In the genomic region with DNA sequence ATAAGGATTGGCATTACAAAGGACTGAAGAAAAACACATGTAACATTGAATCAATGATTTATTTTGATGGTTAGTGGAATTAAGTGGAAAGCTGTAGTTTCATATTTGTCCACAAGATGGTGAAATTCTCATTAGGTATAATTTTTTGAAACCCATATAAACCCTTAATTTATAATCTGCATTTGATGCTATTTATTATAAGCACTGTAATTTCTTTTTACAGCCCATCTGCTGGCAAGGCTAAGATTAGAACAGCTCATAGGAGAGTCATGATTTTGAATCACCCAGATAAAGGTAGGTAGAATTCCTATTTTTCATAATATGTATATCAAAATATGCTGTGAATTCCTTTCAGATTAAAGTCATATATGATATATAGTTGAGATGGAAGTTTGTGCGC, we compare ENCODE assay signal across 8 cellular contexts.
A peak's percentile ranks its signal among the peaks of the same experiment; 100 is the strongest.
DNase-seq lines count a peak whose midpoint lies in the region; ATAC-seq, FAIRE-seq and TF ChIP-seq lines count a peak whose summit lies in the region.

No MANE protein-coding gene starts in this region.

- peaks cover 0 to 14% (median 4%) of the 10 kb centered on the region in 4 donors for H3K4me1 ChIP-seq in transverse colon

- FAIRE-seq in GM19239 (lab: Jason Lieb, UNC) (peak; percentile 72), RCC 7860 (lab: Jason Lieb, UNC) (peak; percentile 30)

- H3K27ac ChIP-seq in transverse colon: no peak overlapping the region

- no peaks in the 10 kb centered on the region for H3K9me3 ChIP-seq in transverse colon

- no peak for TF ChIP-seq EP300 in transverse colon (IDR thresholded peaks at IDR 0.05; ENCODE audit: low read depth)

- H3K4me3 ChIP-seq in transverse colon: no peak overlapping the region

- WGBS in transverse colon (ENCODE audit: low coverage in 1 of 2), 2 donors: 89 to 100% methylated on average over 1 of the region's 1 CpG

- H3K36me3 ChIP-seq in transverse colon: peaks cover 0 to 10% (median 0%) of the 10 kb centered on the region in 4 donors

- no peak for TF ChIP-seq POLR2A in transverse colon (IDR thresholded peaks at IDR 0.05)

- peak; percentile 27 for DNase-seq in ACHN
- DNase-seq in GM19239 (ENCODE audit: insufficient read length, low spot score): no peak
- DNase-seq in RCC 7860 (ENCODE audit: low spot score): no peak
- peak; percentile 28 for DNase-seq in foreskin melanocyte
- no peak for DNase-seq in transverse colon
- DNase-seq in iPS-NIHi7 (ENCODE audit: extremely low spot score): no peak
- no peak for DNase-seq in COLO668 (lab: John Stamatoyannopoulos, UW; ENCODE audit: unreplicated experiment)

- no peaks in the 10 kb centered on the region for H3K27me3 ChIP-seq in transverse colon

- TF ChIP-seq CTCF in transverse colon (IDR thresholded peaks at IDR 0.05): peak; percentile 67 to 70 (median 68)

- no peak for ATAC-seq in GM18520 (IDR thresholded peaks at IDR 0.05; ENCODE audit: unreplicated experiment)

- intact Hi-C loops in transverse colon (cut with DNase I; ENCODE audit: low total_unique reads): loop anchor here (10.0 kb wide), 1 partner anchor 719 kb away; no protein-coding TSS in a partner anchor

- in situ Hi-C loops in ACHN (cut with HindIII; ENCODE audit: low pct_ligation_motif_present, low pct_unique_long_range_greater_than_20kb, low sequenced_read_pairs): no loop called here
- in situ Hi-C loops in transverse colon (cut with MboI; ENCODE audit: low pct_ligation_motif_present in 1 of 4, low pct_unique_long_range_greater_than_20kb in 1 of 4, low sequenced_read_pairs in 3 of 4): loop anchor here (25.0 kb wide), 1 partner anchor 702 kb away; the partner anchor contains the start of gene ENOX1 (in 4 of the 4)

Comparison
In these comparisons a context has a peak if more than half of its experiments do, and no peak if none do; other contexts are left out.
1. DNase-seq: peak in ACHN (single experiment) and foreskin melanocyte (single experiment); none in GM19239 (single experiment), RCC 7860 (single experiment), transverse colon (single experiment), iPS-NIHi7 (single experiment) and COLO668 (single experiment).